3 cellular contexts compared by ENCODE assay signal in genomic region chr5:169634606-169635005, GRCh38.
"Had no signal": no experiment of that assay in that cellular context is flagged by ENCODE, and none has a peak within 500 bp of the region (broad histone marks: within the 10 kb centered on the region; RNA-seq: fewer than 3 reads in every experiment).

No MANE protein-coding gene starts in this region.

- H3K4me3 ChIP-seq: GM12878 had no signal

- ATAC-seq: GM12878 had no signal

- DNase-seq: GDM1, GF-D8 had no signal
